ENCODE assay signal across 16 cellular contexts in genomic region chr5:145588113-145588512, GRCh38.
"Had no signal": no experiment of that assay in that cellular context is flagged by ENCODE, and none has a peak within 500 bp of the region (broad histone marks: within the 10 kb centered on the region; RNA-seq: fewer than 3 reads in every experiment).

No MANE protein-coding gene starts in this region.

- DNase-seq: activated CD4-positive, alpha-beta T cell treated with anti-CD3 and anti-CD28 coated beads, Interleukin-2, amount 10 ng/mL, durations not matched to agents 7 days and 5 days; activated CD4-positive, CD25-positive, alpha-beta regulatory T cell; activated effector memory CD4-positive, alpha-beta T cell treated with anti-CD3 and anti-CD28 coated beads, Interleukin-2, amount 50 U/mL, for 16 hours; activated T-cell treated with anti-CD3 and anti-CD28 coated beads for 4 hours; colonic mucosa; effector CD4-positive, alpha-beta T cell; gastrocnemius medialis; heart right ventricle; kidney; left ventricle myocardium inferior; occipital lobe; stimulated activated CD4-positive, alpha-beta T cell treated with anti-CD3 and anti-CD28 coated beads, Interleukin-4, amount 100 ng/mL, for 1 hour; stimulated activated CD8-positive, alpha-beta memory T cell treated with anti-CD3 and anti-CD28 coated beads, Interleukin-4, amount 100 ng/mL, for 48 hours; uterus had no signal

- H3K27ac ChIP-seq: ascending aorta, colonic mucosa, gastrocnemius medialis, heart right ventricle, left ventricle myocardium inferior, uterus had no signal

- H3K36me3 ChIP-seq: ascending aorta, colonic mucosa, gastrocnemius medialis, heart right ventricle, left ventricle myocardium inferior, uterus had no signal

- H3K4me1 ChIP-seq: ascending aorta, colonic mucosa, gastrocnemius medialis, heart right ventricle, left ventricle myocardium inferior, uterus had no signal

- H3K27me3 ChIP-seq: ascending aorta, colonic mucosa, gastrocnemius medialis, heart right ventricle, uterus had no signal

- H3K9me3 ChIP-seq: ascending aorta, colonic mucosa, gastrocnemius medialis had no signal

- H3K4me3 ChIP-seq: ascending aorta, colonic mucosa, gastrocnemius medialis, heart right ventricle, left ventricle myocardium inferior, uterus had no signal

- FAIRE-seq: kidney, TTC549 had no signal
